In the genomic region with DNA sequence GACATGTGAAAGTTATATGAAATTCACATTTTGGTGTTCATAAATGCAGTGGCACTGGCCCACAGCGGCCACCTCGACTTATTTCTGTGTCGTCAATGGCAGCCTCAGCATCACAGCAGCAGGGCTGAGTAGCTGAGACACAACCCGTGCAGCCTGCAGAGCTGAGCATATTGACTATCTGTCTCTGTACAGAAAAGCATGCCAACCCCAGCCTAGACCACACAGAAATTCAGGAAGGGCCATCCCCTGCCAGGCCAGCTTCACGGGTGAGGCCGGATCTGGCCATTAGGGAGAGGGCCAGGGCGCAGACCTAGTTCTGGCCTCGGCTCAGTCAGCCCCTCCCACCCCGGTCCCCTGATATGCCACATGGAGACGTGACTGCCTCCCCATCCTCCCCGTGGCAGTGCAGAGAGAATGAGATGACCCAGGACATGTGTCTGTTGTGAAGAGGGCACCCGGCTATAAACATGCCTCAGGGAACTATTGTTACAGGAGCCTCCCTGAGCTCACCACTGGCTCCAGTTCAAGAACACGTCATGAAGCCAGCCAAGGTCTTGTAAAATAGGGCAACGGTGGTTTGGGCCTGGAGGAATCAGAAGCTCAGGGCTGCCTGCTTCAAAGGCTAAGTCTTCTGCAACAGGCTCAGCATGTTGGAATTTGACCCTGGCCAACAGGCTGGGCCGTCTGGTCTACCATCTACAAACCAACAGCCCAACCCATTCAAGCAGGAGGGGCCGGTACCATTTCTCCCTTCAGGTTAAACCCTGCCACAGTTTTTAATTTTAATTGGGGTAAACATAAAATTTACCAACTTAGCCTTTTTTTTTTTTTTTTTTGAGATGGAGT, we compare ENCODE assay signal across 8 cellular contexts. TPM values are rescaled to one million over a fixed set of nuclear protein-coding genes. Genes with fewer than 3 reads are reported as not detected.
A peak's percentile ranks its signal among the peaks of the same experiment; 100 is the strongest.
DNase-seq lines count a peak whose midpoint lies in the region; ATAC-seq and TF ChIP-seq lines count a peak whose summit lies in the region.

No MANE protein-coding gene starts in this region.

- H3K27ac ChIP-seq in lower lobe of right lung (peak overlapping the region; percentile 26), vagina (peak overlapping the region; percentile 74), coronary artery (peak overlapping the region in 1 of 2 donors; percentile 43)

- H3K36me3 ChIP-seq in lower lobe of right lung (no peaks in the 10 kb centered on the region), vagina (no peaks in the 10 kb centered on the region)

- peak; percentile 46 to 59 for ATAC-seq in lower lobe of right lung

- DNase-seq in C1 segment of cervical spinal cord (lab: John Stamatoyannopoulos, UW) (peak in 10 of 14 donors; percentile 33 to 94 (median 48)), NCI-H2171 treated with DMSO at 0.1 percent for 48 hours (lab: John Stamatoyannopoulos, UW) (peak; percentile 85), cerebellar cortex (ENCODE audit: low spot score) (peak; percentile 97), lower lobe of right lung (no peak), vagina (ENCODE audit: extremely low spot score in 2 of 2) (no peak), germinal center (ENCODE audit: low spot score) (no peak), coronary artery (ENCODE audit: low spot score) (no peak)
- DNase-seq in activated CD4-positive, alpha-beta T cell treated with anti-CD3 and anti-CD28 coated beads for 4 hours = no peak

- intact Hi-C loops in lower lobe of right lung (cut with DNase I) (no loop called here), vagina (cut with DNase I) (no loop called here)

- H3K4me3 ChIP-seq in lower lobe of right lung (no peak overlapping the region), vagina (no peak overlapping the region), coronary artery (no peak overlapping the region)

- no peak for TF ChIP-seq CTCF in lower lobe of right lung (IDR thresholded peaks at IDR 0.05)
- TF ChIP-seq CTCF in vagina (IDR thresholded peaks at IDR 0.05) = no peak
- TF ChIP-seq CTCF in coronary artery (IDR thresholded peaks at IDR 0.05) = no peak

- H3K9me3 ChIP-seq in lower lobe of right lung (no peaks in the 10 kb centered on the region), vagina (no peaks in the 10 kb centered on the region)

- TF ChIP-seq POLR2A in vagina (IDR thresholded peaks at IDR 0.05) = no peak

- peaks cover 26% of the 10 kb centered on the region for H3K4me1 ChIP-seq in lower lobe of right lung
- H3K4me1 ChIP-seq in vagina = peaks cover 35% of the 10 kb centered on the region

- H3K27me3 ChIP-seq in lower lobe of right lung (ENCODE audit: low read depth) = no peaks in the 10 kb centered on the region
- no peaks in the 10 kb centered on the region for H3K27me3 ChIP-seq in vagina

RNA-seq across cellular contexts. Expression of a gene that starts 25.5 kb away (rescaled TPM):
- 24.0 TPM for total RNA-seq in lower lobe of right lung
- 20.6 TPM for total RNA-seq in vagina

Comparison
In these comparisons a context has a peak if more than half of its experiments do, and no peak if none do; other contexts are left out.
1. DNase-seq: peak in C1 segment of cervical spinal cord (10 of 14), NCI-H2171 treated with DMSO at 0.1 percent for 48 hours (single experiment) and cerebellar cortex (single experiment); none in lower lobe of right lung (single experiment), vagina (0 of 2), activated CD4-positive, alpha-beta T cell treated with anti-CD3 and anti-CD28 coated beads for 4 hours (0 of 2), germinal center (single experiment) and coronary artery (single experiment).